In the genomic region with DNA sequence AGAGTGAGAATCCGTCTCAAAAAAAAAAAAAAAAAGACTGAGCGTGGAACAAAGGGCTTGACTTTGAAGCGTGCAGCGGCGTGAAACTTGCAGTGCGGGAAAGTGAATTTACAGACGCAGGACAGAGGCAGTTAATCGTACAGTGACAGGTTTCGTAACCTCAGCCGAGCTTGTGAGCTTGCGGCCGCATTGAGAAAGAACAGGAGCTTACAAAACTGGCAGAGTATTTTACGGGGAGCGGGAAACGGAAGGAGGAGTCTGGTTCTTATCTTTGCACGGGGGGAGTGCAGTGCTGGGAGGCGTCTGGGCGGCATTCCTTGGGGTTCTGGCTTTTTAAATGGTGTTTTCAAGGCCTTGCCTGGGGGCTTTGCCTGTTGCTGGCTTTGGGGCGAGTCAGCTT, we compare ENCODE assay signal across 12 cellular contexts. TPM values are rescaled to one million over a fixed set of nuclear protein-coding genes. Genes with fewer than 3 reads are reported as not detected.
A peak's percentile ranks its signal among the peaks of the same experiment; 100 is the strongest.
DNase-seq lines count a peak whose midpoint lies in the region; ATAC-seq, FAIRE-seq and TF ChIP-seq lines count a peak whose summit lies in the region.
"Had no signal": no experiment of that assay in that cellular context is flagged by ENCODE, and none has a peak within 500 bp of the region (broad histone marks: within the 10 kb centered on the region; RNA-seq: fewer than 3 reads in every experiment).

No MANE protein-coding gene starts in this region.

- H3K4me1 ChIP-seq in prostate gland (replicated peaks) (no peaks in the 10 kb centered on the region), psoas muscle (peaks cover 5% of the 10 kb centered on the region)

- H3K27ac ChIP-seq in prostate gland (peak overlapping the region in 1 of 2 donors; percentile 37), psoas muscle (no peak overlapping the region)
- H3K27ac ChIP-seq: C4-2B had no signal

- no peak for TF ChIP-seq POLR2A in prostate gland (IDR thresholded peaks at IDR 0.05)

- H3K9me3 ChIP-seq in prostate gland = no peaks in the 10 kb centered on the region
- H3K9me3 ChIP-seq in psoas muscle = no peaks in the 10 kb centered on the region

- H3K4me3 ChIP-seq in prostate gland (no peak overlapping the region), psoas muscle (no peak overlapping the region)

- WGBS in prostate gland = 19% methylated on average over 19 of the region's 19 CpGs
- WGBS in psoas muscle, 3 donors = 49 to 54% (median 52%) methylated on average over 17 to 18 of the region's 19 CpGs

- DNase-seq in ELF-1 (ENCODE audit: low read depth, low spot score) = peak; percentile 96
- DNase-seq in SIG-M5 treated with dmso at 0.1 percent for 504 hours (lab: John Stamatoyannopoulos, UW; ENCODE audit: unreplicated experiment) = peak; percentile 99
- DNase-seq in left ventricle myocardium superior = no peak
- peak; percentile 77 for DNase-seq in prostate gland (ENCODE audit: low spot score)
- no peak for DNase-seq in psoas muscle
- no peak for DNase-seq in globus pallidus (ENCODE audit: low spot score)
- no peak for DNase-seq in frontal cortex (ENCODE audit: low spot score in 2 of 2)
- DNase-seq: activated gamma-delta T cell treated with Interleukin-2 at 50 U/mL for 16 hours, NCI-H187 treated with DMSO at 0.1 percent for 48 hours had no signal

- intact Hi-C loops in left ventricle myocardium superior (cut with micrococcal nuclease) (no loop called here), prostate gland (cut with DNase I) (no loop called here), psoas muscle (cut with DNase I) (no loop called here)

- ATAC-seq in left ventricle myocardium superior (peak; percentile 67), GM19467 (IDR thresholded peaks at IDR 0.05; ENCODE audit: unreplicated experiment) (no peak), psoas muscle (no peak)

- FAIRE-seq in frontal cortex (lab: Jason Lieb, UNC) = no peak

- no peak for TF ChIP-seq CTCF in prostate gland (IDR thresholded peaks at IDR 0.05)
- TF ChIP-seq CTCF in psoas muscle (IDR thresholded peaks at IDR 0.05) = no peak

- H3K27me3 ChIP-seq in prostate gland (replicated peaks; ENCODE audit: insufficient read depth) = no peaks in the 10 kb centered on the region
- H3K27me3 ChIP-seq in psoas muscle (ENCODE audit: insufficient read depth in 3 of 3, low read length in 2 of 3) = no peaks in the 10 kb centered on the region

- no peaks in the 10 kb centered on the region for H3K36me3 ChIP-seq in prostate gland
- no peaks in the 10 kb centered on the region for H3K36me3 ChIP-seq in psoas muscle (ENCODE audit: insufficient read depth in 1 of 2, low read depth in 1 of 2)

RNA-seq across cellular contexts. Expression of a gene that starts 6.0 kb away (rescaled TPM):
- total RNA-seq in left ventricle myocardium superior (1,923 TPM), prostate gland (1,000 to 10,000 TPM in 1 of 2 donors, 100 to 1,000 TPM in 1; 557 to 1,261 TPM), psoas muscle (100 to 1,000 TPM; 172 to 381 (median 300) TPM), frontal cortex (114 TPM)
- 100 to 1,000 TPM; 202 to 308 (median 299) TPM for polyA plus RNA-seq in psoas muscle

RNA-seq across cellular contexts. Expression of a gene that starts 22.6 kb away (rescaled TPM):
- total RNA-seq in left ventricle myocardium superior (0.37 TPM), prostate gland (under 1 TPM in 1 of 2 donors, not detected in 1; 0.68 TPM), psoas muscle (not detected), frontal cortex (0.41 TPM)
- under 1 TPM; 0.11 to 0.23 (median 0.14) TPM for polyA plus RNA-seq in psoas muscle
- total RNA-seq: temporal lobe had no signal

RNA-seq across cellular contexts. Expression of a gene that starts 23.3 kb away (rescaled TPM):
- total RNA-seq in left ventricle myocardium superior (14.3 TPM), prostate gland (1 to 10 TPM in 1 of 2 donors, under 1 TPM in 1; 0.14 to 8.5 TPM), psoas muscle (under 1 TPM in 2 of 4 donors, not detected in 2; 0.08 to 0.13 TPM), frontal cortex (6.1 TPM)
- under 1 TPM in 2 of 3 donors, not detected in 1; 0.04 to 0.05 TPM for polyA plus RNA-seq in psoas muscle

RNA-seq across cellular contexts. Expression of a gene that starts 34.8 kb away (rescaled TPM):
- total RNA-seq in left ventricle myocardium superior = 110 TPM
- 100 to 1,000 TPM in 1 of 2 donors, 10 to 100 TPM in 1; 93.4 to 159 TPM for total RNA-seq in prostate gland
- 100 to 1,000 TPM in 1 of 4 donors, 10 to 100 TPM in 3; 72.6 to 107 (median 83.0) TPM for total RNA-seq in psoas muscle
- polyA plus RNA-seq in psoas muscle = 100 to 1,000 TPM; 113 to 160 (median 123) TPM
- 55.4 TPM for total RNA-seq in frontal cortex

RNA-seq across cellular contexts. Expression of a gene that starts 59.1 kb away (rescaled TPM):
- total RNA-seq in left ventricle myocardium superior = 10.5 TPM
- total RNA-seq in prostate gland = 10 to 100 TPM; 90.0 to 94.9 TPM
- 10 to 100 TPM in 2 of 4 donors, 1 to 10 TPM in 2; 8.9 to 16.3 (median 10.2) TPM for total RNA-seq in psoas muscle
- polyA plus RNA-seq in psoas muscle = 10 to 100 TPM in 2 of 3 donors, 1 to 10 TPM in 1; 9.8 to 16.6 (median 12.6) TPM
- total RNA-seq in frontal cortex = 26.1 TPM

Comparison
In these comparisons a context has a peak if more than half of its experiments do, and no peak if none do; other contexts are left out.
1. DNase-seq: peak in ELF-1 (single experiment), SIG-M5 treated with dmso at 0.1 percent for 504 hours (single experiment) and prostate gland (single experiment); none in left ventricle myocardium superior (single experiment), psoas muscle (0 of 2), globus pallidus (single experiment) and frontal cortex (0 of 2).